In the genomic region with DNA sequence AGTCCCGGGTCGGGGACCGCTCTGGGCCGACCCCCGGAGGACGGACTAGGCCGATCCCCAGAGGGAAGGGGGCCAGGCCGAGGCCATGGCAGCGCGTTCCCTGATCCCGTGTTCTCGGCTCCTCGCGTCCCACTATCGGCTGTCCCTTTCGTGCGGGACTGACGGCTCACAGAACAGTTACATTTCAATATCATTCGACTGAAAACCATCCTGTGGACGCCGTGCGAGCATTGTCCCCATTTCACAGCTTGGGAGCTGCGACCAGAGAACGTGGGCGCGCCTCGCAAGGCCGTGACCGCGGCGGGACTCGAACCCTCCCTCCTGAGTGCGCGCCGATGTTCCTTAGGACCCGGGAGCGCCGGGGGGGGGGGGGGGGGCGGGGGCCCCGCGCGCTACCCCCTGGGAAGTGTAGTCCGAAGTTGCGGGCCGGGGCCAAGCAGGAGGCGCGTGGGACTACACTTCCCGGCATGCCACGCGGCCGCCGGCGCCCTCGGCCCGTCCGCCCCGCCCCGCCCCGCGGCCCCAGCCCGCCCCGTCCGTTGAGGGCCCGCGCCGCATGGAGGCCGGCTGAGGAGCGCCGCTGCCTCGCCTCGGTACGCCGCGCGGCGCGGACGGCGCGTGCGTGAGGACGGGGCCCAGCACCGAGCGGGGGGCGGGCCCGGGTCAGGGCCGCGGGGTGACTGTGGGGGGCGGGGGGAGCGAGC, we compare ENCODE assay signal across 8 cellular contexts. TPM values are rescaled to one million over a fixed set of nuclear protein-coding genes. Genes with fewer than 3 reads are reported as not detected.
A peak's percentile ranks its signal among the peaks of the same experiment; 100 is the strongest.
DNase-seq lines count a peak whose midpoint lies in the region; ATAC-seq, FAIRE-seq and TF ChIP-seq lines count a peak whose summit lies in the region.

A gene with protein sequence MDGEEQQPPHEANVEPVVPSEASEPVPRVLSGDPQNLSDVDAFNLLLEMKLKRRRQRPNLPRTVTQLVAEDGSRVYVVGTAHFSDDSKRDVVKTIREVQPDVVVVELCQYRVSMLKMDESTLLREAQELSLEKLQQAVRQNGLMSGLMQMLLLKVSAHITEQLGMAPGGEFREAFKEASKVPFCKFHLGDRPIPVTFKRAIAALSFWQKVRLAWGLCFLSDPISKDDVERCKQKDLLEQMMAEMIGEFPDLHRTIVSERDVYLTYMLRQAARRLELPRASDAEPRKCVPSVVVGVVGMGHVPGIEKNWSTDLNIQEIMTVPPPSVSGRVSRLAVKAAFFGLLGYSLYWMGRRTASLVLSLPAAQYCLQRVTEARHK (plus strand): TSS at position 530 of the 704 bp plus-strand sequence. CDS start 7,148 bp downstream, outside the sequence.

- H3K4me3 ChIP-seq in HFF-Myc (replicated peaks; ENCODE audit: low read depth, low read length) (peak within 1 kb of the TSS; percentile 82), cardiac fibroblast (replicated peaks in 1 of 2; ENCODE audit: low read depth in 2 of 2, low read length in 2 of 2) (peak within 1 kb of the TSS; percentile 70 to 72), small intestine (ENCODE audit: low read depth in 1 of 2, low read length in 2 of 2) (peak within 1 kb of the TSS; percentile 61 to 82)

- H3K4me1 ChIP-seq in small intestine (ENCODE audit: control insufficient read depth in 2 of 2, insufficient read depth in 1 of 2, low read depth in 1 of 2, low read length in 1 of 2): no peaks in the 10 kb centered on the region

- peak within 1 kb of the TSS; percentile 75 to 84 for H3K27ac ChIP-seq in small intestine (ENCODE audit: low read depth in 1 of 2, low read length in 1 of 2)

- WGBS in small intestine, 3 donors: 1 to 3% (median 2%) methylated on average over 34 to 88 of the region's 90 CpGs

- peak within 1 kb of the TSS; percentile 93 to 98 (median 95) for H3K4me3 Mint-ChIP-seq in immature natural killer cell

- peaks cover 14 to 25% (median 23%) of the 10 kb centered on the region in 3 donors for H3K27me3 Mint-ChIP-seq in immature natural killer cell (ENCODE audit: low read depth in 3 of 3)

- no peak for FAIRE-seq in small intestine (lab: Jason Lieb, UNC)

- no peaks in the 10 kb centered on the region for H3K27me3 ChIP-seq in small intestine (ENCODE audit: control insufficient read depth in 2 of 2, insufficient read depth in 2 of 2, low read length in 2 of 2)

- peak; percentile 55 for DNase-seq in DMS 273 treated with DMSO at 0.1 percent for 48 hours (lab: John Stamatoyannopoulos, UW)
- peak; percentile 51 for DNase-seq in HFF-Myc (ENCODE audit: extremely low read depth, low read depth)
- peak; percentile 74 for DNase-seq in NCI-H2196 (lab: John Stamatoyannopoulos, UW; ENCODE audit: unreplicated experiment)
- peak; percentile 79 to 90 (median 84) for DNase-seq in activated CD4-positive, CD25-positive, alpha-beta regulatory T cell (lab: John Stamatoyannopoulos, UW)
- DNase-seq in cardiac fibroblast (ENCODE audit: low read depth in 2 of 2): peak; percentile 86 to 93
- peak; percentile 85 to 90 (median 90) for DNase-seq in immature natural killer cell
- peak; percentile 89 for DNase-seq in small intestine

- no peaks in the 10 kb centered on the region for H3K9me3 ChIP-seq in small intestine (ENCODE audit: control insufficient read depth, low read depth)

- H3K36me3 ChIP-seq in small intestine (ENCODE audit: control insufficient read depth in 2 of 2, insufficient read depth in 2 of 2, low read length in 2 of 2): no peaks in the 10 kb centered on the region

- TF ChIP-seq CTCF in HFF-Myc (IDR thresholded peaks at IDR 0.05; ENCODE audit: low read depth, low read length, missing control alignments): no peak
- no peak for TF ChIP-seq CTCF in cardiac fibroblast (IDR thresholded peaks at IDR 0.05; ENCODE audit: low read depth, low read length)

- H3K36me3 Mint-ChIP-seq in immature natural killer cell: no peaks in the 10 kb centered on the region

- no peak for ATAC-seq in GM18502 (IDR thresholded peaks at IDR 0.05; ENCODE audit: poor library complexity, unreplicated experiment)

- no peaks in the 10 kb centered on the region for H3K9me3 Mint-ChIP-seq in immature natural killer cell

- H3K27ac Mint-ChIP-seq in immature natural killer cell: peak within 1 kb of the TSS; percentile 91 to 100 (median 99)

- peaks cover 27 to 39% of the 10 kb centered on the region in 2 donors for H3K4me1 Mint-ChIP-seq in immature natural killer cell

RNA-seq across cellular contexts. Expression of the gene that starts here (rescaled TPM):
- 10 to 100 TPM; 33.2 to 63.5 (median 35.3) TPM for polyA plus RNA-seq in immature natural killer cell
- 10 to 100 TPM; 63.1 to 84.6 (median 70.8) TPM for polyA plus RNA-seq in small intestine
